In genomic region chr16:85988723-85989313, GRCh38 we compare ENCODE assay signal across 12 cellular contexts.
A peak's percentile ranks its signal among the peaks of the same experiment; 100 is the strongest.
DNase-seq lines count a peak whose midpoint lies in the region; ATAC-seq and TF ChIP-seq lines count a peak whose summit lies in the region.
"Had no signal": no experiment of that assay in that cellular context is flagged by ENCODE, and none has a peak within 500 bp of the region (broad histone marks: within the 10 kb centered on the region; RNA-seq: fewer than 3 reads in every experiment).

No MANE protein-coding gene starts in this region.

- no peak for TF ChIP-seq CTCF in foreskin fibroblast (IDR thresholded peaks at IDR 0.05; ENCODE audit: low read depth, low read length)

- no peaks in the 10 kb centered on the region for H3K36me3 Mint-ChIP-seq in activated T-helper 2 cell treated with anti-CD3 and anti-CD28 coated beads, Interferon-gamma antibody, Interleukin-2, Interleukin-4, amounts not matched to agents 10 μg/mL and 5 μg/mL and 100 μg/mL, durations not matched to agents 14 hours and 24 hours and 36 hours (ENCODE audit: low read depth)

- H3K4me3 Mint-ChIP-seq in activated T-helper 2 cell treated with anti-CD3 and anti-CD28 coated beads, Interferon-gamma antibody, Interleukin-2, Interleukin-4, amounts not matched to agents 10 μg/mL and 5 μg/mL and 100 μg/mL, durations not matched to agents 14 hours and 24 hours and 36 hours (ENCODE audit: low read depth), result peak overlapping the region; percentile 48
- H3K4me3 Mint-ChIP-seq: neural crest cell had no signal

- peak overlapping the region; percentile 77 for H3K27ac Mint-ChIP-seq in activated T-helper 2 cell treated with anti-CD3 and anti-CD28 coated beads, Interferon-gamma antibody, Interleukin-2, Interleukin-4, amounts not matched to agents 10 μg/mL and 5 μg/mL and 100 μg/mL, durations not matched to agents 14 hours and 24 hours and 36 hours

- DNase-seq in cardiac septum (ENCODE audit: low spot score) (peak; percentile 50), right cardiac atrium (no peak), NCI-H1417 treated with DMSO at 0.1 percent for 48 hours (lab: John Stamatoyannopoulos, UW) (no peak), foreskin fibroblast (no peak), HK-2 (ENCODE audit: unreplicated experiment) (no peak)
- DNase-seq in activated T-helper 2 cell treated with anti-CD3 and anti-CD28 coated beads, Interferon-gamma antibody, Interleukin-2, Interleukin-4, amounts not matched to agents 10 μg/mL and 5 μg/mL and 100 μg/mL, durations not matched to agents 14 hours and 24 hours and 36 hours (ENCODE audit: low spot score), result no peak
- DNase-seq: NCI-H69 had no signal

- H3K4me1 ChIP-seq in right cardiac atrium (ENCODE audit: control insufficient read depth, insufficient read depth, low read length), result no peaks in the 10 kb centered on the region

- H3K4me1 Mint-ChIP-seq in activated T-helper 2 cell treated with anti-CD3 and anti-CD28 coated beads, Interferon-gamma antibody, Interleukin-2, Interleukin-4, amounts not matched to agents 10 μg/mL and 5 μg/mL and 100 μg/mL, durations not matched to agents 14 hours and 24 hours and 36 hours (ENCODE audit: low read depth), result peaks cover 50% of the 10 kb centered on the region
- H3K4me1 Mint-ChIP-seq: neural crest cell had no signal

- intact Hi-C loops in cardiac septum (cut with DNase I), result no loop called here
- intact Hi-C loops in right cardiac atrium (cut with DNase I), result loop anchor here in 2 of 4 donors (5.0 kb wide), 1 partner anchor 167 kb away; no protein-coding TSS in a partner anchor
- intact Hi-C loops in activated T-helper 2 cell treated with anti-CD3 and anti-CD28 coated beads, Interferon-gamma antibody, Interleukin-2, Interleukin-4, amounts not matched to agents 10 μg/mL and 5 μg/mL and 100 μg/mL, durations not matched to agents 14 hours and 24 hours and 36 hours (cut with micrococcal nuclease), result loop anchor here (2.0 to 5.0 kb wide), 2 partner anchors 28 to 102 kb away; no protein-coding TSS in a partner anchor

- H3K27ac ChIP-seq in right cardiac atrium (ENCODE audit: low read length), result no peak overlapping the region
- H3K27ac ChIP-seq: hepatocyte, VCaP had no signal

- ATAC-seq in right cardiac atrium, result no peak
- ATAC-seq in HG02973 (IDR thresholded peaks at IDR 0.05; ENCODE audit: unreplicated experiment), result peak; percentile 60
- ATAC-seq in HG02571 (IDR thresholded peaks at IDR 0.05; ENCODE audit: unreplicated experiment), result no peak

- H3K27me3 Mint-ChIP-seq in activated T-helper 2 cell treated with anti-CD3 and anti-CD28 coated beads, Interferon-gamma antibody, Interleukin-2, Interleukin-4, amounts not matched to agents 10 μg/mL and 5 μg/mL and 100 μg/mL, durations not matched to agents 14 hours and 24 hours and 36 hours (ENCODE audit: low read depth), result no peaks in the 10 kb centered on the region

- H3K9me3 ChIP-seq in right cardiac atrium (ENCODE audit: control insufficient read depth, low read length), result no peaks in the 10 kb centered on the region

- H3K4me3 ChIP-seq in right cardiac atrium (ENCODE audit: low read length) (no peak overlapping the region), foreskin fibroblast (ENCODE audit: low read depth in 1 of 2, low read length in 2 of 2) (no peak overlapping the region)
- H3K4me3 ChIP-seq: hepatocyte had no signal

- H3K27me3 ChIP-seq in right cardiac atrium (ENCODE audit: control insufficient read depth, insufficient read depth), result no peaks in the 10 kb centered on the region
- H3K27me3 ChIP-seq: hepatocyte had no signal

- WGBS in right cardiac atrium, result 65% methylated on average over 13 of the region's 13 CpGs

- no peaks in the 10 kb centered on the region for H3K9me3 Mint-ChIP-seq in activated T-helper 2 cell treated with anti-CD3 and anti-CD28 coated beads, Interferon-gamma antibody, Interleukin-2, Interleukin-4, amounts not matched to agents 10 μg/mL and 5 μg/mL and 100 μg/mL, durations not matched to agents 14 hours and 24 hours and 36 hours
- H3K9me3 Mint-ChIP-seq: neural crest cell had no signal
